In the genomic region with DNA sequence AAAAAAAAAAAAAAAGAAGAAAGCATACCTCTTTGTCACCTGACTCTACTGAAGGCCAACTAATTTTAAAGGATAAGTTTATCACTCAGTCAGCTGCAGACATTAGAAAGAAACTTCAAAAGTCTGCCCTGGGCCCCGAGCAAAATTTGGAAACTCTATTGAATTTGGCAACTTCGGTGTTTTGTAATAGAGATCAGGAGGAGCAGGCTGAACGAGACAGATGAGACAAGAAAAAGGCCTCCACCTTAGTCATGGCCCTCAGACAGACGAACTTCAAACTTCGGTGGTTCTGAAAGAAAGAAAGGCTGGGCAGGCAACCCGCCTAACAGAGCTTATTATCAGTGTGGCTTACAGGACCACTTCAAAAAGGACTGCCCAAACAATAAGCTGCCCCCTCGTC, we compare ENCODE assay signal across 21 cellular contexts. TPM values are rescaled to one million over a fixed set of nuclear protein-coding genes. Genes with fewer than 3 reads are reported as not detected.
"Had no signal": no experiment of that assay in that cellular context is flagged by ENCODE, and none has a peak within 500 bp of the region (broad histone marks: within the 10 kb centered on the region; RNA-seq: fewer than 3 reads in every experiment).

No MANE protein-coding gene starts in this region.

- H3K9me3 Mint-ChIP-seq: naive thymus-derived CD4-positive, alpha-beta T cell; nephron progenitor cell; stimulated activated memory B cell treated with anti-CD40 and anti-IgM and Interleukin-4, amounts not matched to agents 10 μg/mL and 1 μg/mL and 100 μg/mL, for 72 hours; stimulated activated naive CD8-positive, alpha-beta T cell treated with anti-CD3 and anti-CD28 coated beads, Interleukin-15, Interleukin-2, amounts not matched to agents 100 ng/mL and 50 ng/mL, for 24 hours had no signal

- H3K4me3 ChIP-seq: dorsolateral prefrontal cortex, heart left ventricle, psoas muscle, spleen, tibial artery had no signal

- ATAC-seq: esophagus mucosa; heart left ventricle; naive thymus-derived CD4-positive, alpha-beta T cell; psoas muscle; sciatic nerve; stimulated activated memory B cell treated with anti-CD40 and anti-IgM and Interleukin-4, amounts not matched to agents 10 μg/mL and 1 μg/mL and 100 μg/mL, for 72 hours had no signal

- H3K36me3 Mint-ChIP-seq: naive thymus-derived CD4-positive, alpha-beta T cell; stimulated activated memory B cell treated with anti-CD40 and anti-IgM and Interleukin-4, amounts not matched to agents 10 μg/mL and 1 μg/mL and 100 μg/mL, for 72 hours had no signal

- H3K4me3 Mint-ChIP-seq: naive thymus-derived CD4-positive, alpha-beta T cell; nephron progenitor cell; stimulated activated memory B cell treated with anti-CD40 and anti-IgM and Interleukin-4, amounts not matched to agents 10 μg/mL and 1 μg/mL and 100 μg/mL, for 72 hours; stimulated activated naive CD8-positive, alpha-beta T cell treated with anti-CD3 and anti-CD28 coated beads, Interleukin-15, Interleukin-2, amounts not matched to agents 100 ng/mL and 50 ng/mL, for 24 hours had no signal

- H3K27ac Mint-ChIP-seq: naive thymus-derived CD4-positive, alpha-beta T cell; stimulated activated memory B cell treated with anti-CD40 and anti-IgM and Interleukin-4, amounts not matched to agents 10 μg/mL and 1 μg/mL and 100 μg/mL, for 72 hours; stimulated activated naive CD8-positive, alpha-beta T cell treated with anti-CD3 and anti-CD28 coated beads, Interleukin-15, Interleukin-2, amounts not matched to agents 100 ng/mL and 50 ng/mL, for 24 hours had no signal

- H3K4me1 Mint-ChIP-seq: nephron progenitor cell; stimulated activated memory B cell treated with anti-CD40 and anti-IgM and Interleukin-4, amounts not matched to agents 10 μg/mL and 1 μg/mL and 100 μg/mL, for 72 hours had no signal

- H3K27me3 Mint-ChIP-seq: stimulated activated naive CD8-positive, alpha-beta T cell treated with anti-CD3 and anti-CD28 coated beads, Interleukin-15, Interleukin-2, amounts not matched to agents 100 ng/mL and 50 ng/mL, for 24 hours had no signal

- DNase-seq: cortex of kidney; dorsolateral prefrontal cortex; effector CD8-positive, alpha-beta T cell; heart left ventricle; hippocampal formation; naive thymus-derived CD4-positive, alpha-beta T cell; nephron progenitor cell; psoas muscle; retina; spleen; stimulated activated CD4-positive, alpha-beta T cell treated with anti-CD3 and anti-CD28 coated beads, Interleukin-15, amount 100 ng/mL, for 24 hours; stimulated activated CD4-positive, alpha-beta T cell treated with anti-CD3 and anti-CD28 coated beads, Interleukin-1b, Interleukin-23, amount 100 ng/mL, for 48 hours; stimulated activated CD4-positive, alpha-beta T cell treated with anti-CD3 and anti-CD28 coated beads, Interleukin-4, amount 100 ng/mL, for 24 hours; tibial artery had no signal

RNA-seq across cellular contexts. Expression of a gene that starts 18.5 kb away (rescaled TPM):
- total RNA-seq: glomerular endothelial cell; kidney epithelial cell; lung microvascular endothelial cell; naive thymus-derived CD4-positive, alpha-beta T cell had no signal

RNA-seq across cellular contexts. Expression of a gene that starts 21.6 kb away (rescaled TPM):
- total RNA-seq: esophagus mucosa, glomerular endothelial cell, kidney epithelial cell, lung microvascular endothelial cell had no signal
